ENCODE assay signal across 9 cellular contexts in the genomic region with DNA sequence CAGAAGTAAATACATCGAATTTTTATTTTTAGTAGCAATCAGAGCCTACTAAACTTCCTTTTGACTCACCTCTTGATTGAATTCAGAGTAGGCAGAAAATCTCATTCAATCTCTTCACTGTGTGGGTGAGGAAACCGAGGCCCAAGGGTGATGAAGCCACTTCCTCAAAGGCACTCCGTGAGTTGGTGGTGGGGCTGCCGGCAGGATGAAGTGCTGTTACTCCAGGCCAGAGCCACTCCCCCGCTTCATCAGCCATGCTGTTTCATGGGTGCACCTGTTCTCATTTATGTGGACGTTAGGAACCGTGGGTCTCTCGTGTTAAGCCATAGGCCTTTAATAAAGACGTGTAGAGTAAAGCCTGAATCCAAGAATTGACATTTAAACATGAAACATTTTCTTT. TPM values are rescaled to one million over a fixed set of nuclear protein-coding genes. Genes with fewer than 3 reads are reported as not detected.
DNase-seq lines count a peak whose midpoint lies in the region; ATAC-seq and TF ChIP-seq lines count a peak whose summit lies in the region.
"Had no signal": no experiment of that assay in that cellular context is flagged by ENCODE, and none has a peak within 500 bp of the region (broad histone marks: within the 10 kb centered on the region; RNA-seq: fewer than 3 reads in every experiment).

No MANE protein-coding gene starts in this region.

- POLR2A ChIA-PET in activated CD4-positive, alpha-beta T cell treated with anti-CD3 and anti-CD28 coated beads for 36 hours (lab: Charles Lee) = no interaction called here

- intact Hi-C loops in activated CD4-positive, alpha-beta T cell treated with anti-CD3 and anti-CD28 coated beads for 36 hours (cut with DNase I, micrococcal nuclease) = loop anchor here (1.0 kb wide), 1 partner anchor 11 kb away; no protein-coding TSS in a partner anchor
- intact Hi-C loops in uterus (cut with DNase I; ENCODE audit: low total_unique reads) = no loop called here

- H3K9me3 ChIP-seq in uterus = no peaks in the 10 kb centered on the region

- no peaks in the 10 kb centered on the region for H3K4me1 ChIP-seq in uterus

- TF ChIP-seq CTCF in uterus (IDR thresholded peaks at IDR 0.05) = no peak
- TF ChIP-seq CTCF in omental fat pad (IDR thresholded peaks at IDR 0.05) = no peak

- peak overlapping the region; percentile 64 for H3K27ac Mint-ChIP-seq in activated CD4-positive, alpha-beta T cell treated with anti-CD3 and anti-CD28 coated beads for 36 hours
- H3K27ac Mint-ChIP-seq in memory B cell = peak overlapping the region; percentile 90

- no peaks in the 10 kb centered on the region for H3K9me3 Mint-ChIP-seq in activated CD4-positive, alpha-beta T cell treated with anti-CD3 and anti-CD28 coated beads for 36 hours (ENCODE audit: low read depth)
- H3K9me3 Mint-ChIP-seq in memory B cell = no peaks in the 10 kb centered on the region
- H3K9me3 Mint-ChIP-seq: neural crest cell had no signal

- H3K4me3 ChIP-seq in uterus = no peak overlapping the region

- CTCF ChIA-PET in activated CD4-positive, alpha-beta T cell treated with anti-CD3 and anti-CD28 coated beads for 36 hours (lab: Charles Lee) = no interaction called here

- peak overlapping the region; percentile 19 for H3K4me3 Mint-ChIP-seq in activated CD4-positive, alpha-beta T cell treated with anti-CD3 and anti-CD28 coated beads for 36 hours
- H3K4me3 Mint-ChIP-seq in memory B cell = peak overlapping the region; percentile 50
- H3K4me3 Mint-ChIP-seq: neural crest cell had no signal

- H3K27me3 ChIP-seq in uterus = no peaks in the 10 kb centered on the region

- peaks cover 27% of the 10 kb centered on the region for H3K4me1 Mint-ChIP-seq in activated CD4-positive, alpha-beta T cell treated with anti-CD3 and anti-CD28 coated beads for 36 hours
- peaks cover 21% of the 10 kb centered on the region for H3K4me1 Mint-ChIP-seq in memory B cell

- H3K36me3 Mint-ChIP-seq in activated CD4-positive, alpha-beta T cell treated with anti-CD3 and anti-CD28 coated beads for 36 hours (ENCODE audit: low read depth) = peaks cover 3% of the 10 kb centered on the region
- peaks cover under 1% of the 10 kb centered on the region for H3K36me3 Mint-ChIP-seq in memory B cell

- H3K27ac ChIP-seq in uterus = no peak overlapping the region

- H3K36me3 ChIP-seq in uterus = no peaks in the 10 kb centered on the region

- ATAC-seq in HG02885 (IDR thresholded peaks at IDR 0.05; ENCODE audit: poor library complexity, unreplicated experiment) (peak; percentile 84), memory B cell (ENCODE audit: low read depth) (peak; percentile 79), omental fat pad (ENCODE audit: low FRiP score) (no peak), HG02840 (IDR thresholded peaks at IDR 0.05; ENCODE audit: low FRiP score, unreplicated experiment) (no peak)
- peak; percentile 96 for ATAC-seq in activated CD4-positive, alpha-beta T cell treated with anti-CD3 and anti-CD28 coated beads for 36 hours

- H3K27me3 Mint-ChIP-seq in activated CD4-positive, alpha-beta T cell treated with anti-CD3 and anti-CD28 coated beads for 36 hours = no peaks in the 10 kb centered on the region
- no peaks in the 10 kb centered on the region for H3K27me3 Mint-ChIP-seq in memory B cell

- TF ChIP-seq POLR2A in uterus (IDR thresholded peaks at IDR 0.05) = no peak

- DNase-seq in CD1c-positive myeloid dendritic cell (ENCODE audit: extremely low spot score) (peak; percentile 48), memory B cell (ENCODE audit: low spot score in 2 of 2) (no peak), uterus (no peak), omental fat pad (ENCODE audit: low spot score) (no peak), NCI-H524 (lab: John Stamatoyannopoulos, UW) (no peak)
- DNase-seq in activated CD4-positive, alpha-beta T cell treated with anti-CD3 and anti-CD28 coated beads for 36 hours = peak; percentile 84

RNA-seq across cellular contexts. Expression of gene ING1, which starts 13.2 kb away (rescaled TPM):
- total RNA-seq in activated CD4-positive, alpha-beta T cell treated with anti-CD3 and anti-CD28 coated beads for 36 hours = 10 to 100 TPM; 19.6 to 19.7 TPM
- total RNA-seq in uterus = 10 to 100 TPM; 10.2 to 28.1 (median 19.5) TPM
- total RNA-seq in omental fat pad = 10 to 100 TPM; 14.9 to 56.6 (median 20.8) TPM

RNA-seq across cellular contexts. Expression of gene CARS2, which starts 20.8 kb away (rescaled TPM):
- total RNA-seq in activated CD4-positive, alpha-beta T cell treated with anti-CD3 and anti-CD28 coated beads for 36 hours = 10 to 100 TPM; 52.1 to 55.8 TPM
- total RNA-seq in uterus = 100 to 1,000 TPM in 1 of 4 donors, 10 to 100 TPM in 3; 27.4 to 229 (median 53.8) TPM
- total RNA-seq in omental fat pad = 100 to 1,000 TPM in 1 of 4 donors, 10 to 100 TPM in 3; 40.0 to 398 (median 65.2) TPM

Comparison
In these comparisons a context has a peak if more than half of its experiments do, and no peak if none do; other contexts are left out.
1. DNase-seq: peak in CD1c-positive myeloid dendritic cell (single experiment) and activated CD4-positive, alpha-beta T cell treated with anti-CD3 and anti-CD28 coated beads for 36 hours (single experiment); none in memory B cell (0 of 2), uterus (0 of 2), omental fat pad (single experiment) and NCI-H524 (0 of 2).
2. ATAC-seq: peak in HG02885 (single experiment), activated CD4-positive, alpha-beta T cell treated with anti-CD3 and anti-CD28 coated beads for 36 hours (single experiment) and memory B cell (single experiment); none in omental fat pad (single experiment) and HG02840 (single experiment).